ENCODE assay signal across 20 cellular contexts in the genomic region with DNA sequence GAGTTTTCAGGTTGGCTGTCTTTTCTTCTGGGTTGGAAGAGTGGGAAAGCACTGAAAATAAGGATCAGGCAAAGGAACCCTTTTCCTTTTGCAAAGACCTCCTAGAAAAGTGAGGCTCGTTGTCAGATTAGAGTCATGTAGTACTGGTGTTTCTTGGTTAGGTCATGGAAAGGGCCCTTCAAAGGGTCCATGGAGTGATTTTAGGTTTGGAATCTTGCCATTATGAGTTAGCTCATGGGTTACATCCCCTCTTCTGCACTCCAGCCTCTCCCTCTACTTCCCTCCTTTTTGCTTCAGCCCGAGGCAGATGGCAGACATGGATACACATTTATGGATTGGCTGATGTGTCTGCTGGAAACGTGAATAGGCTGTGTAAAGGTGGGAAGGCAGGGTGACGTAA. TPM values are rescaled to one million over a fixed set of nuclear protein-coding genes. Genes with fewer than 3 reads are reported as not detected.
DNase-seq lines count a peak whose midpoint lies in the region; ATAC-seq, FAIRE-seq and TF ChIP-seq lines count a peak whose summit lies in the region.
"Had no signal": no experiment of that assay in that cellular context is flagged by ENCODE, and none has a peak within 500 bp of the region (broad histone marks: within the 10 kb centered on the region; RNA-seq: fewer than 3 reads in every experiment).

No MANE protein-coding gene starts in this region.

- H3K9ac ChIP-seq in H1 (replicated peaks in 1 of 4; ENCODE audit: extremely low read depth in 1 of 4, low read depth in 3 of 4, low read length in 3 of 4) = no peak overlapping the region
- no peak overlapping the region for H3K9ac ChIP-seq in neuronal stem cell (ENCODE audit: low read depth, low read length, poor library complexity)
- H3K9ac ChIP-seq: BLaER1 treated with 17β-estradiol and CSF1 and Interleukin-3, amounts not matched to agents 10 nM and 100 nM had no signal

- no peak overlapping the region for H3K4me2 ChIP-seq in H1 (ENCODE audit: insufficient read depth in 1 of 2, low read depth in 2 of 2, low read length in 2 of 2)
- no peak overlapping the region for H3K4me2 ChIP-seq in neuronal stem cell (ENCODE audit: insufficient read depth, low read length, poor library complexity, severe bottlenecking)
- H3K4me2 ChIP-seq: A549; BLaER1 treated with 17β-estradiol and CSF1 and Interleukin-3, amounts not matched to agents 10 nM and 100 nM had no signal

- H4K91ac ChIP-seq in H1 (replicated peaks; ENCODE audit: insufficient read length, low read length) (no peak overlapping the region), neuronal stem cell (ENCODE audit: low read depth, low read length, poor library complexity) (no peak overlapping the region)

- no peak for TF ChIP-seq EP300 in H1 (IDR thresholded peaks at IDR 0.05; ENCODE audit: borderline replicate concordance in 1 of 2, low read depth in 2 of 2, low read length in 2 of 2)
- no peak for TF ChIP-seq EP300 in gastroesophageal sphincter (IDR thresholded peaks at IDR 0.05)

- H3K56ac ChIP-seq in H1 (replicated peaks; ENCODE audit: insufficient read length, low read depth, low read length) = no peak overlapping the region

- H3K27me3 ChIP-seq in H1 (replicated peaks in 1 of 4; ENCODE audit: control insufficient read depth in 3 of 4, extremely low read depth in 1 of 4, insufficient read depth in 3 of 4, low read length in 3 of 4) = no peaks in the 10 kb centered on the region
- no peaks in the 10 kb centered on the region for H3K27me3 ChIP-seq in gastroesophageal sphincter
- no peaks in the 10 kb centered on the region for H3K27me3 ChIP-seq in neuronal stem cell (ENCODE audit: control insufficient read depth in 3 of 3, insufficient read depth in 3 of 3, low read depth in 1 of 3, low read length in 3 of 3)
- no peaks in the 10 kb centered on the region for H3K27me3 ChIP-seq in esophagus squamous epithelium
- H3K27me3 ChIP-seq: BLaER1 treated with 17β-estradiol and CSF1 and Interleukin-3, amounts not matched to agents 10 nM and 100 nM had no signal

- H3K36me3 ChIP-seq in H1 (ENCODE audit: control insufficient read depth in 2 of 4, insufficient read depth in 4 of 4, low read length in 3 of 4) (no peaks in the 10 kb centered on the region), gastroesophageal sphincter (no peaks in the 10 kb centered on the region), neuronal stem cell (replicated peaks in 1 of 2; ENCODE audit: control insufficient read depth in 2 of 2, insufficient read depth in 2 of 2, low read length in 2 of 2) (no peaks in the 10 kb centered on the region), esophagus squamous epithelium (no peaks in the 10 kb centered on the region)
- H3K36me3 ChIP-seq: BLaER1 treated with 17β-estradiol and CSF1 and Interleukin-3, amounts not matched to agents 10 nM and 100 nM had no signal

- no peaks in the 10 kb centered on the region for H3K79me1 ChIP-seq in H1 (ENCODE audit: low read depth, low read length)
- no peaks in the 10 kb centered on the region for H3K79me1 ChIP-seq in neuronal stem cell (ENCODE audit: low read depth, low read length)

- no peak for TF ChIP-seq RAD21 in H1 (IDR thresholded peaks at IDR 0.05 in 1 of 2, conservative IDR thresholded peaks at IDR 0.05 in 1 of 2; ENCODE audit: low read depth in 2 of 2, low read length in 2 of 2)

- 0 out of 2 replicates have a peak overlapping the region, but pooled peaks have one; percentile 17 for H2AK5ac ChIP-seq in H1 (ENCODE audit: low read depth, low read length)
- H2AK5ac ChIP-seq in neuronal stem cell (ENCODE audit: low read depth, low read length) = no peak overlapping the region

- no peak overlapping the region for H4K5ac ChIP-seq in H1 (ENCODE audit: insufficient read length, low read depth, low read length)

- no peak for TF ChIP-seq POLR2A in H1 (IDR thresholded peaks at IDR 0.05; ENCODE audit: control extremely low read depth in 1 of 2, low read depth in 2 of 2, low read length in 2 of 2)
- TF ChIP-seq POLR2A in gastroesophageal sphincter (IDR thresholded peaks at IDR 0.05) = no peak
- no peak for TF ChIP-seq POLR2A in esophagus squamous epithelium (IDR thresholded peaks at IDR 0.05)

- H2AFZ ChIP-seq in H1 (ENCODE audit: low read length) (no peak overlapping the region), neuronal stem cell (ENCODE audit: low read length) (no peak overlapping the region)

- no peak for DNase-seq in H1 (ENCODE audit: low read depth in 1 of 2, low spot score in 2 of 2)
- no peak for DNase-seq in neuronal stem cell (ENCODE audit: low spot score)
- DNase-seq in activated gamma-delta T cell (lab: John Stamatoyannopoulos, UW) = no peak
- no peak for DNase-seq in esophagus squamous epithelium (lab: John Stamatoyannopoulos, UW)
- DNase-seq: AML-193; Calu3; CD4-positive, alpha-beta T cell; CD8-positive, alpha-beta T cell; DMS79 treated with DMSO at 0.1 percent for 48 hours; GF-D8 had no signal

- no peak overlapping the region for H3K14ac ChIP-seq in H1 (ENCODE audit: insufficient read length)
- H3K14ac ChIP-seq in neuronal stem cell (ENCODE audit: low read length) = peak overlapping the region; percentile 3

- peaks cover 0 to 6% (median under 1%) of the 10 kb centered on the region in 4 experiments; a peak in 3 of 7 replicates for H3K4me1 ChIP-seq in H1 (replicated peaks in 1 of 4; ENCODE audit: control insufficient read depth in 3 of 4, insufficient read depth in 4 of 4, low read length in 3 of 4)
- H3K4me1 ChIP-seq in gastroesophageal sphincter = no peaks in the 10 kb centered on the region
- peaks cover 1 to 10% of the 10 kb centered on the region in 2 donors for H3K4me1 ChIP-seq in neuronal stem cell (ENCODE audit: control insufficient read depth in 2 of 2, insufficient read depth in 1 of 2, low read depth in 1 of 2, low read length in 2 of 2)
- no peaks in the 10 kb centered on the region for H3K4me1 ChIP-seq in esophagus squamous epithelium
- H3K4me1 ChIP-seq: A549, Caco-2 had no signal

- no peaks in the 10 kb centered on the region for H4K20me1 ChIP-seq in H1 (replicated peaks in 1 of 2; ENCODE audit: control insufficient read depth in 1 of 2, insufficient read depth in 2 of 2, low read length in 2 of 2)
- H4K20me1 ChIP-seq: BLaER1 treated with 17β-estradiol and CSF1 and Interleukin-3, amounts not matched to agents 10 nM and 100 nM had no signal

- H3K23me2 ChIP-seq in H1 (ENCODE audit: low read depth, low read length) = no peaks in the 10 kb centered on the region

- H3K4me3 ChIP-seq in H1 (ENCODE audit: extremely low read depth in 1 of 4, insufficient read depth in 2 of 4, low read depth in 3 of 4, low read length in 4 of 4) (no peak overlapping the region), gastroesophageal sphincter (no peak overlapping the region), neuronal stem cell (ENCODE audit: low read length in 2 of 2) (no peak overlapping the region), esophagus squamous epithelium (no peak overlapping the region)
- H3K4me3 ChIP-seq: A549; BLaER1 treated with 17β-estradiol and CSF1 and Interleukin-3, amounts not matched to agents 10 nM and 100 nM had no signal

- H2BK12ac ChIP-seq in H1 (ENCODE audit: low read depth, low read length) = no peak overlapping the region
- no peak overlapping the region for H2BK12ac ChIP-seq in neuronal stem cell (ENCODE audit: low read length)

- H4K8ac ChIP-seq in H1 (ENCODE audit: extremely low read depth, insufficient read depth, low read length) = no peak overlapping the region
- H4K8ac ChIP-seq in neuronal stem cell (ENCODE audit: low read depth, low read length) = no peak overlapping the region

- no peaks in the 10 kb centered on the region for H3K79me2 ChIP-seq in H1 (ENCODE audit: control insufficient read depth in 1 of 2, insufficient read depth in 2 of 2, low read length in 2 of 2)

- no peak for FAIRE-seq in H1 (lab: Jason Lieb, UNC)
- FAIRE-seq: A549, D721Med, G401.6, GM12891, GM19239 had no signal

- intact Hi-C loops in esophagus squamous epithelium (cut with DNase I) = no loop called here

- H2BK20ac ChIP-seq in H1 (ENCODE audit: low read length) = no peak overlapping the region

- H2BK15ac ChIP-seq in H1 (ENCODE audit: low read length) (no peak overlapping the region), neuronal stem cell (ENCODE audit: low read length) (no peak overlapping the region)

- no peak overlapping the region for H3K18ac ChIP-seq in H1 (ENCODE audit: extremely low read depth, low read length)
- H3K18ac ChIP-seq in neuronal stem cell (ENCODE audit: low read length) = no peak overlapping the region

- no peak for TF ChIP-seq CTCF in H1 (IDR thresholded peaks at IDR 0.05; ENCODE audit: control extremely low read depth in 1 of 3, insufficient read depth in 1 of 3, low read depth in 1 of 3, low read length in 3 of 3)
- no peak for TF ChIP-seq CTCF in gastroesophageal sphincter (IDR thresholded peaks at IDR 0.05)
- TF ChIP-seq CTCF in esophagus squamous epithelium (IDR thresholded peaks at IDR 0.05) = no peak

- H2BK120ac ChIP-seq in H1 (replicated peaks; ENCODE audit: low read depth, low read length) = no peak overlapping the region
- no peak overlapping the region for H2BK120ac ChIP-seq in neuronal stem cell (ENCODE audit: low read depth, low read length)

- H3K23ac ChIP-seq in H1 (ENCODE audit: insufficient read length) (no peak overlapping the region), neuronal stem cell (ENCODE audit: low read depth, low read length, poor library complexity) (no peak overlapping the region)

- WGBS in H1 (ENCODE audit: extremely low coverage in 1 of 2, insufficient coverage in 1 of 2, insufficient read length in 1 of 2, insufficient replicate concordance in 2 of 2, low coverage in 1 of 2, low lambda C conversion rate in 2 of 2, missing lambda C conversion rate in 1 of 2), 2 experiments = 88% methylated on average over 4 of the region's 4 CpGs; no CpG with 5 or more reads in 1 of the 2 experiments
- WGBS in gastroesophageal sphincter (ENCODE audit: low coverage in 1 of 2), 2 donors = 76 to 77% methylated on average over 4 of the region's 4 CpGs
- WGBS in neuronal stem cell (ENCODE audit: extremely low coverage in 2 of 2, insufficient read length in 2 of 2, insufficient replicate concordance in 1 of 2), 2 donors = no CpG with 5 or more reads among the region's 4 CpGs
- WGBS in esophagus squamous epithelium, 2 donors = 83 to 88% methylated on average over 3 to 4 of the region's 4 CpGs

- no peak overlapping the region for H3K4ac ChIP-seq in H1 (replicated peaks; ENCODE audit: insufficient read length, low read depth, low read length)
- H3K4ac ChIP-seq in neuronal stem cell (ENCODE audit: low read length) = no peak overlapping the region

- POLR2A ChIA-PET in H1 (lab: Charles Lee; ENCODE audit: partially characterized antibody) = no interaction called here

- peak; percentile 34 for ATAC-seq in gastroesophageal sphincter
- ATAC-seq: CD8-positive, alpha-beta T cell had no signal

- H3K27ac ChIP-seq in H1 (ENCODE audit: low read depth, low read length) (no peak overlapping the region), gastroesophageal sphincter (no peak overlapping the region), neuronal stem cell (replicated peaks; ENCODE audit: low read length) (no peak overlapping the region), esophagus squamous epithelium (no peak overlapping the region)
- H3K27ac ChIP-seq: 22Rv1; A549; BLaER1 treated with 17β-estradiol and CSF1 and Interleukin-3, amounts not matched to agents 10 nM and 100 nM; C4-2B had no signal

- H3K9me3 ChIP-seq in H1 (ENCODE audit: insufficient read depth in 2 of 2, low read depth in 1 of 2, low read length in 1 of 2) = no peaks in the 10 kb centered on the region
- no peaks in the 10 kb centered on the region for H3K9me3 ChIP-seq in gastroesophageal sphincter
- H3K9me3 ChIP-seq in neuronal stem cell (replicated peaks in 1 of 2; ENCODE audit: control insufficient read depth in 2 of 2, insufficient read depth in 1 of 2, low read depth in 1 of 2, low read length in 2 of 2) = peaks cover 0 to 1% of the 10 kb centered on the region in 2 donors
- no peaks in the 10 kb centered on the region for H3K9me3 ChIP-seq in esophagus squamous epithelium
- H3K9me3 ChIP-seq: A549; BLaER1 treated with 17β-estradiol and CSF1 and Interleukin-3, amounts not matched to agents 10 nM and 100 nM; Caco-2 had no signal

- no peak overlapping the region for H2BK5ac ChIP-seq in H1 (ENCODE audit: low read depth, low read length)
- H2BK5ac ChIP-seq in neuronal stem cell (ENCODE audit: low read length) = no peak overlapping the region

- CTCF ChIA-PET in H1 (lab: Charles Lee; ENCODE audit: partially characterized antibody) = interaction anchor here (1.0 to 1.5 kb wide), 2 partner anchors 77 to 79 kb away, joined by 3 to 4 read pairs; no protein-coding TSS in a partner anchor

RNA-seq across cellular contexts. Expression of gene CREB5, which starts 47.0 kb away (rescaled TPM):
- total RNA-seq in H1 (2021; fragmentation: NEBNext Ultra II Directional; extraction: Animal tissue kit (Norgen Biotek cat#: 25700)) = 2.6 and 2.7 TPM in 2 replicates
- 2.4 and 4.4 TPM in 2 replicates for polyA plus RNA-seq in H1 (2011; rRNA removed)
- 2.0 TPM for polyA plus RNA-seq in H1 (2011; cell fraction: cytosol; rRNA removed)
- polyA plus RNA-seq in H1 (2011; cell fraction: nucleus; rRNA removed) = 4.6 TPM
- 0.23 to 1.2 TPM (median 1.0 TPM) in 4 replicates for polyA plus RNA-seq in H1 (2012, experiment 1 of 2)
- 0.29 TPM for polyA plus RNA-seq in H1 (2012, experiment 2 of 2)
- polyA plus RNA-seq in H1 (2013, experiment 1 of 2) = 3.0 TPM
- 2.4 TPM for polyA plus RNA-seq in H1 (2013, experiment 2 of 2)
- 2.3 and 3.2 TPM in 2 replicates for polyA minus RNA-seq in H1 (2011; rRNA and poly(A)+ RNA removed)
- polyA minus RNA-seq in H1 (2011; cell fraction: cytosol; rRNA and poly(A)+ RNA removed) = 1.5 TPM
- 12.9 TPM for polyA minus RNA-seq in H1 (2011; cell fraction: nucleus; rRNA and poly(A)+ RNA removed)
- 10 to 100 TPM in 3 of 4 donors, 1 to 10 TPM in 1; 7.8 to 29.9 (median 12.9) TPM for total RNA-seq in gastroesophageal sphincter
- 9.5 TPM for polyA plus RNA-seq in neuronal stem cell (2013, experiment 1 of 2)
- 10.3 TPM for polyA plus RNA-seq in neuronal stem cell (2013, experiment 2 of 2)
- total RNA-seq in esophagus squamous epithelium = 1 to 10 TPM in 3 of 4 donors, under 1 TPM in 1; 0.30 to 5.0 (median 2.2) TPM
- total RNA-seq: CD8-positive, alpha-beta T cell had no signal
